22 cellular contexts compared by ENCODE assay signal in genomic region chr1:54736685-54737084, GRCh38.
"Had no signal": no experiment of that assay in that cellular context is flagged by ENCODE, and none has a peak within 500 bp of the region (broad histone marks: within the 10 kb centered on the region; RNA-seq: fewer than 3 reads in every experiment).

No MANE protein-coding gene starts in this region.

- DNase-seq: colonic mucosa; effector memory CD4-positive, alpha-beta T cell; esophagus squamous epithelium; foreskin fibroblast; glutamatergic neuron; immature natural killer cell; left cardiac atrium; left ventricle myocardium inferior; lower lobe of right lung; midbrain; nephron progenitor cell; posterior cingulate gyrus; sigmoid colon; stimulated activated CD4-positive, alpha-beta T cell treated with anti-CD3 and anti-CD28 coated beads, Interleukin-2, amount 100 ng/mL, for 24 hours; stimulated activated CD4-positive, alpha-beta T cell treated with anti-CD3 and anti-CD28 coated beads, Interleukin-4, amount 100 ng/mL, for 4 hours; stimulated activated naive CD4-positive, alpha-beta T cell treated with Interleukin-2 at 50 U/mL for 16 hours; testis had no signal

- H3K27ac Mint-ChIP-seq: memory B cell, nephron progenitor cell had no signal

- H3K4me3 Mint-ChIP-seq: immature natural killer cell, memory B cell, nephron progenitor cell had no signal

- H3K27ac ChIP-seq: colonic mucosa, esophagus squamous epithelium, gastroesophageal sphincter, left ventricle myocardium inferior, lower lobe of right lung, neutrophil, sigmoid colon, skin epidermis, testis, tibial nerve had no signal

- H3K9me3 Mint-ChIP-seq: immature natural killer cell, memory B cell, nephron progenitor cell had no signal

- H3K4me1 Mint-ChIP-seq: immature natural killer cell, memory B cell, nephron progenitor cell had no signal

- H3K27me3 ChIP-seq: colonic mucosa, esophagus squamous epithelium, gastroesophageal sphincter, neutrophil, sigmoid colon, testis, tibial nerve had no signal

- ATAC-seq: gastroesophageal sphincter, lower lobe of right lung had no signal

- H3K27me3 Mint-ChIP-seq: memory B cell had no signal

- H3K4me3 ChIP-seq: colonic mucosa, esophagus squamous epithelium, gastroesophageal sphincter, left ventricle myocardium inferior, lower lobe of right lung, sigmoid colon, skin epidermis, testis, tibial nerve had no signal
